ENCODE assay signal across 1 cellular context in genomic region chr4:39446483-39446841, GRCh38.
TF ChIP-seq lines count a peak whose summit lies in the region.

No MANE protein-coding gene starts in this region.

TF ChIP-seq in GM23338, 12 proteins besides CTCF, POLR2A, EP300 and RAD21 (continued from another document):
- TF ChIP-seq ZNF114 (CRISPR knock-in tag; IDR thresholded peaks at IDR 0.05) (no peak), STAT1 (IDR thresholded peaks at IDR 0.05; ENCODE audit: unreplicated experiment) (no peak), EZH2 (IDR thresholded peaks at IDR 0.05; ENCODE audit: low read depth, unreplicated experiment) (no peak), EZH2phosphoT487 (IDR thresholded peaks at IDR 0.05; ENCODE audit: unreplicated experiment) (no peak), POLR2AphosphoS5 (IDR thresholded peaks at IDR 0.05; ENCODE audit: low read depth) (no peak)
- TF ChIP-seq, protein P1, sequence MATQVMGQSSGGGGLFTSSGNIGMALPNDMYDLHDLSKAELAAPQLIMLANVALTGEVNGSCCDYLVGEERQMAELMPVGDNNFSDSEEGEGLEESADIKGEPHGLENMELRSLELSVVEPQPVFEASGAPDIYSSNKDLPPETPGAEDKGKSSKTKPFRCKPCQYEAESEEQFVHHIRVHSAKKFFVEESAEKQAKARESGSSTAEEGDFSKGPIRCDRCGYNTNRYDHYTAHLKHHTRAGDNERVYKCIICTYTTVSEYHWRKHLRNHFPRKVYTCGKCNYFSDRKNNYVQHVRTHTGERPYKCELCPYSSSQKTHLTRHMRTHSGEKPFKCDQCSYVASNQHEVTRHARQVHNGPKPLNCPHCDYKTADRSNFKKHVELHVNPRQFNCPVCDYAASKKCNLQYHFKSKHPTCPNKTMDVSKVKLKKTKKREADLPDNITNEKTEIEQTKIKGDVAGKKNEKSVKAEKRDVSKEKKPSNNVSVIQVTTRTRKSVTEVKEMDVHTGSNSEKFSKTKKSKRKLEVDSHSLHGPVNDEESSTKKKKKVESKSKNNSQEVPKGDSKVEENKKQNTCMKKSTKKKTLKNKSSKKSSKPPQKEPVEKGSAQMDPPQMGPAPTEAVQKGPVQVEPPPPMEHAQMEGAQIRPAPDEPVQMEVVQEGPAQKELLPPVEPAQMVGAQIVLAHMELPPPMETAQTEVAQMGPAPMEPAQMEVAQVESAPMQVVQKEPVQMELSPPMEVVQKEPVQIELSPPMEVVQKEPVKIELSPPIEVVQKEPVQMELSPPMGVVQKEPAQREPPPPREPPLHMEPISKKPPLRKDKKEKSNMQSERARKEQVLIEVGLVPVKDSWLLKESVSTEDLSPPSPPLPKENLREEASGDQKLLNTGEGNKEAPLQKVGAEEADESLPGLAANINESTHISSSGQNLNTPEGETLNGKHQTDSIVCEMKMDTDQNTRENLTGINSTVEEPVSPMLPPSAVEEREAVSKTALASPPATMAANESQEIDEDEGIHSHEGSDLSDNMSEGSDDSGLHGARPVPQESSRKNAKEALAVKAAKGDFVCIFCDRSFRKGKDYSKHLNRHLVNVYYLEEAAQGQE (IDR thresholded peaks at IDR 0.05; ENCODE audit: unreplicated experiment), result no peak
